In genomic region chr2:64599469-64599868, GRCh38 we compare ENCODE assay signal across 1 cellular context.
TF ChIP-seq lines count a peak whose summit lies in the region.

No MANE protein-coding gene starts in this region.

TF ChIP-seq in K562, 482 proteins besides CTCF, POLR2A, EP300 and RAD21 (continued from another document and continues in another):
- TF ChIP-seq RERE (CRISPR knock-in tag; IDR thresholded peaks at IDR 0.05; ENCODE audit: borderline replicate concordance) (no peak), HNRNPLL (IDR thresholded peaks at IDR 0.05; ENCODE audit: low read depth, low read length, poor library complexity, severe bottlenecking) (no peak), ZBTB40 (IDR thresholded peaks at IDR 0.05) (peak; percentile 37; the same call in 1 of the 2 replicates), ZBTB40 (CRISPR knock-in tag; IDR thresholded peaks at IDR 0.05) (no peak), NCOR1 (IDR thresholded peaks at IDR 0.05) (no peak), BCOR (IDR thresholded peaks at IDR 0.05) (no peak), NKRF (IDR thresholded peaks at IDR 0.05; ENCODE audit: borderline replicate concordance) (no peak), BCLAF1 (IDR thresholded peaks at IDR 0.05; ENCODE audit: borderline replicate concordance in 1 of 2, control insufficient read depth in 1 of 2, low read depth in 2 of 2, low read length in 1 of 2) (no peak), ZBTB12 (CRISPR knock-in tag; IDR thresholded peaks at IDR 0.05) (no peak), TCF7L2 (IDR thresholded peaks at IDR 0.05; ENCODE audit: low read depth, low read length) (no peak), NR2C1 (IDR thresholded peaks at IDR 0.05) (peak; percentile 69), NR2C1 (tag; IDR thresholded peaks at IDR 0.05) (peak; percentile 75), BRF1 (IDR thresholded peaks at IDR 0.05; ENCODE audit: borderline replicate concordance, extremely low read depth, insufficient read length) (no peak), EZH2 (IDR thresholded peaks at IDR 0.05; ENCODE audit: borderline replicate concordance, low read depth, low read length) (no peak), ZNF780A (CRISPR knock-in tag; IDR thresholded peaks at IDR 0.05) (no peak), THRB (CRISPR knock-in tag; conservative IDR thresholded peaks at IDR 0.05) (no peak), MEF2A (IDR thresholded peaks at IDR 0.05; ENCODE audit: control insufficient read depth, low read depth, low read length) (no peak), TOE1 (IDR thresholded peaks at IDR 0.05; ENCODE audit: borderline replicate concordance) (no peak), TOE1 (CRISPR knock-in tag; IDR thresholded peaks at IDR 0.05; ENCODE audit: borderline replicate concordance, low read depth) (no peak), YY1 (IDR thresholded peaks at IDR 0.05; ENCODE audit: borderline replicate concordance in 1 of 3, control insufficient read depth in 1 of 3, extremely low read depth in 1 of 3, insufficient read depth in 3 of 3, insufficient read length in 1 of 3, insufficient replicate concordance in 2 of 3, low read depth in 1 of 3, low read length in 2 of 3) (peak in 1 of 3 experiments; percentile 12), ZMIZ1 (IDR thresholded peaks at IDR 0.05; ENCODE audit: low read depth in 2 of 2, low read length in 2 of 2) (no peak)
